Comparison of ENCODE assay signal across 19 cellular contexts in the genomic region with DNA sequence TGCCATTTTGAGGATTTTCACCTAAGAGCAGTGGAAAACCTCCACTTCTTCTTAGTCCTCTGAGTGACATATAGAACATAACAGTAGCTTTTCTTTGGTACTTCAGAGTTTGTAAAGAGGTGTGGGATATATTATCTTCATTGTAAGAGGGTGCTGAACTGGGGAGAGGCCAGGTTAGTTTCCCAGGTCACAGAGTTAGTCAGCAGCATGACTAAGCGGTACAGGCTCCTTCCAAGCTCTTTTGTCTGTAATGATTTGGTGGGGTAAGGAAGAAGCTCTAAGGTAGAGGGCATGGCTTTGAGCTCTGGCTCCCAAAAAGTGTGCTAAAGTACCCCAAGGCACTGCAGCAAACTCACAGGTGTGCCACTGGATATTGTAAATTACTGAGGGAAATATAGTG.
"Had no signal": no experiment of that assay in that cellular context is flagged by ENCODE, and none has a peak within 500 bp of the region (broad histone marks: within the 10 kb centered on the region; RNA-seq: fewer than 3 reads in every experiment).

No MANE protein-coding gene starts in this region.

- ATAC-seq: left lobe of liver, natural killer cell, right cardiac atrium had no signal

- H3K4me3 ChIP-seq: hepatocyte, neural progenitor cell, ovary had no signal

- H3K36me3 Mint-ChIP-seq: mesothelial cell of epicardium, natural killer cell, neural progenitor cell had no signal

- H3K9ac ChIP-seq: neural progenitor cell had no signal

- H3K27me3 ChIP-seq: hepatocyte, neural progenitor cell, ovary had no signal

- H2AFZ ChIP-seq: hepatocyte, neural progenitor cell had no signal

- FAIRE-seq: endometrium, small intestine, urothelium cell line had no signal

- H3K9me3 ChIP-seq: ovary had no signal

- H3K4me2 ChIP-seq: hepatocyte, neural progenitor cell had no signal

- H3K36me3 ChIP-seq: neural progenitor cell, ovary had no signal

- H3K4me1 Mint-ChIP-seq: mesothelial cell of epicardium, natural killer cell, neural progenitor cell had no signal

- H3K27ac ChIP-seq: epithelial cell of prostate, hepatocyte, neural progenitor cell, ovary had no signal

- DNase-seq: effector memory CD4-positive, alpha-beta T cell; foreskin melanocyte; head of caudate nucleus; kidney glomerular epithelial cell; natural killer cell; nucleus accumbens; ovary; right cardiac atrium; small intestine; stimulated activated CD4-positive, alpha-beta T cell treated with anti-CD3 and anti-CD28 coated beads, Interleukin-12 subunit alpha, Interleukin-12 subunit beta, amount 100 ng/mL, for 4 hours; stimulated activated naive CD4-positive, alpha-beta T cell treated with Interleukin-2 at 50 U/mL for 16 hours; trophoblast cell had no signal

- H3K27ac Mint-ChIP-seq: mesothelial cell of epicardium, natural killer cell, neural progenitor cell had no signal

- H3K4me1 ChIP-seq: neural progenitor cell had no signal

- H3K79me2 ChIP-seq: hepatocyte had no signal

- H3K4me3 Mint-ChIP-seq: mesothelial cell of epicardium, natural killer cell, neural progenitor cell had no signal
